ENCODE assay signal across 1 cellular context in the genomic region with DNA sequence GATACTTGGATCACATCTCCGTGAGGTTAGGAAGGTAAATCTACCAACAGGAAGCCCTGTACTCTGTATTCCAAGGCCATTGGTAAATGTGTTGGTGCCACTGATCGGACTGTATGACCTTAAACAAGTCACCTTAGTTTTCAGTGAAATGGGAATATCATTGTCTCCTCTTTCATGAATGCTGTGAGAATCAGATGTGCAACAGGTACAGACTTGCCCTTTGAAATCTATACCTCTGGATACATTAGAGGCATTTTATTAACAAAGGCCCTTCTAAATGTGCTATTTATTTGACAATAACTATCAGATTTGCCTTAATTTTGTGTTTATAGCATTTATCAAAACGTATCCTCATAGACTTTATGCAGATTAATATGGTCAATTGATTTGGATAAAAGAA.
TF ChIP-seq lines count a peak whose summit lies in the region.

No MANE protein-coding gene starts in this region.

TF ChIP-seq in HCT116, 20 proteins besides CTCF, POLR2A, EP300 and RAD21 (continued from another document):
- TF ChIP-seq, protein P1, sequence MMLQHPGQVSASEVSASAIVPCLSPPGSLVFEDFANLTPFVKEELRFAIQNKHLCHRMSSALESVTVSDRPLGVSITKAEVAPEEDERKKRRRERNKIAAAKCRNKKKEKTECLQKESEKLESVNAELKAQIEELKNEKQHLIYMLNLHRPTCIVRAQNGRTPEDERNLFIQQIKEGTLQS (IDR thresholded peaks at IDR 0.05), result no peak
- TF ChIP-seq SRF (IDR thresholded peaks at IDR 0.05; ENCODE audit: low read depth), result no peak
- TF ChIP-seq EGR1 (IDR thresholded peaks at IDR 0.05; ENCODE audit: low read depth), result no peak
- no peak for TF ChIP-seq CBX3 (IDR thresholded peaks at IDR 0.05; ENCODE audit: low read depth)
- TF ChIP-seq ELF1 (IDR thresholded peaks at IDR 0.05; ENCODE audit: borderline replicate concordance, low read depth), result no peak
- TF ChIP-seq, protein P2, sequence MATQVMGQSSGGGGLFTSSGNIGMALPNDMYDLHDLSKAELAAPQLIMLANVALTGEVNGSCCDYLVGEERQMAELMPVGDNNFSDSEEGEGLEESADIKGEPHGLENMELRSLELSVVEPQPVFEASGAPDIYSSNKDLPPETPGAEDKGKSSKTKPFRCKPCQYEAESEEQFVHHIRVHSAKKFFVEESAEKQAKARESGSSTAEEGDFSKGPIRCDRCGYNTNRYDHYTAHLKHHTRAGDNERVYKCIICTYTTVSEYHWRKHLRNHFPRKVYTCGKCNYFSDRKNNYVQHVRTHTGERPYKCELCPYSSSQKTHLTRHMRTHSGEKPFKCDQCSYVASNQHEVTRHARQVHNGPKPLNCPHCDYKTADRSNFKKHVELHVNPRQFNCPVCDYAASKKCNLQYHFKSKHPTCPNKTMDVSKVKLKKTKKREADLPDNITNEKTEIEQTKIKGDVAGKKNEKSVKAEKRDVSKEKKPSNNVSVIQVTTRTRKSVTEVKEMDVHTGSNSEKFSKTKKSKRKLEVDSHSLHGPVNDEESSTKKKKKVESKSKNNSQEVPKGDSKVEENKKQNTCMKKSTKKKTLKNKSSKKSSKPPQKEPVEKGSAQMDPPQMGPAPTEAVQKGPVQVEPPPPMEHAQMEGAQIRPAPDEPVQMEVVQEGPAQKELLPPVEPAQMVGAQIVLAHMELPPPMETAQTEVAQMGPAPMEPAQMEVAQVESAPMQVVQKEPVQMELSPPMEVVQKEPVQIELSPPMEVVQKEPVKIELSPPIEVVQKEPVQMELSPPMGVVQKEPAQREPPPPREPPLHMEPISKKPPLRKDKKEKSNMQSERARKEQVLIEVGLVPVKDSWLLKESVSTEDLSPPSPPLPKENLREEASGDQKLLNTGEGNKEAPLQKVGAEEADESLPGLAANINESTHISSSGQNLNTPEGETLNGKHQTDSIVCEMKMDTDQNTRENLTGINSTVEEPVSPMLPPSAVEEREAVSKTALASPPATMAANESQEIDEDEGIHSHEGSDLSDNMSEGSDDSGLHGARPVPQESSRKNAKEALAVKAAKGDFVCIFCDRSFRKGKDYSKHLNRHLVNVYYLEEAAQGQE (IDR thresholded peaks at IDR 0.05; ENCODE audit: low read depth), result no peak
